Comparison of ENCODE assay signal across 8 cellular contexts in the genomic region with DNA sequence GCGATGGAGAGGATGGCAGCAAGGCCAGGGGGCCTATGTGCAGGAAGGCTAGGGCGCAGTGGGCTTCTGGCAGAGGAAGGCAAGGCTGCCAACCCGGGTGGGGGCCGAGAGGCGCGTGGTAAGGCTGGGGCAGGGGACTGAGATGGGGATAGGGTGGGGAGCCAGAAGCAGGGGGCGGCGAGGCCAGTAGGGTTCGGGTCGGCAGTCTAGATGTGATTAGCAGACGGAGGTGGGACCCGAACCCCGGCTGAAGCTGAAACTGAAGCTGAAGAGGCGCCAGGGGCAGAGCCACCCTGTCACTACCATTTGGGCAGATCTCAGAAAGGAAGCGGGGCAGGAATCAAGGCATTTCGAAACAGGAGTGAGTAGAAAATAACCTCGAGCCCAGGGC. TPM values are rescaled to one million over a fixed set of nuclear protein-coding genes. Genes with fewer than 3 reads are reported as not detected.
DNase-seq lines count a peak whose midpoint lies in the region; ATAC-seq and TF ChIP-seq lines count a peak whose summit lies in the region.

No MANE protein-coding gene starts in this region.

- H3K9me3 ChIP-seq in liver (ENCODE audit: control insufficient read depth in 4 of 4, low read length in 3 of 4), result no peaks in the 10 kb centered on the region

- peaks cover 34% of the 10 kb centered on the region for H3K4me1 Mint-ChIP-seq in central memory CD8-positive, alpha-beta T cell

- peaks cover 4% of the 10 kb centered on the region for H3K36me3 Mint-ChIP-seq in central memory CD8-positive, alpha-beta T cell (ENCODE audit: insufficient read depth)

- TF ChIP-seq RAD21 in liver (IDR thresholded peaks at IDR 0.05), result no peak

- no peaks in the 10 kb centered on the region for H3K9me3 Mint-ChIP-seq in central memory CD8-positive, alpha-beta T cell

- ATAC-seq in GM19025 (IDR thresholded peaks at IDR 0.05; ENCODE audit: low read depth, unreplicated experiment) (peak; percentile 20), HG03175 (IDR thresholded peaks at IDR 0.05; ENCODE audit: unreplicated experiment) (peak; percentile 23), HG03025 (IDR thresholded peaks at IDR 0.05; ENCODE audit: low FRiP score, unreplicated experiment) (no peak)
- ATAC-seq in central memory CD8-positive, alpha-beta T cell (replicated peaks; ENCODE audit: extremely low read depth, poor library complexity, severe bottlenecking), result peak; percentile 38

- 4% methylated on average over 17 of the region's 17 CpGs for WGBS in liver

- no peaks in the 10 kb centered on the region for H3K27me3 ChIP-seq in liver (ENCODE audit: control insufficient read depth in 4 of 4, insufficient read depth in 4 of 4, low read length in 3 of 4)

- peak overlapping the region; percentile 75 to 80 for H3K27ac ChIP-seq in liver (ENCODE audit: low read depth in 1 of 2, low read length in 2 of 2)

- no peak overlapping the region for H3K4me3 Mint-ChIP-seq in central memory CD8-positive, alpha-beta T cell

- no peaks in the 10 kb centered on the region for H3K36me3 ChIP-seq in liver (ENCODE audit: control insufficient read depth in 4 of 4, insufficient read depth in 3 of 4, low read depth in 1 of 4, low read length in 3 of 4)

- TF ChIP-seq CTCF in AG09309 (IDR thresholded peaks at IDR 0.05; ENCODE audit: control insufficient read depth, insufficient read depth, low read depth, low read length, missing control alignments) (no peak), liver (IDR thresholded peaks at IDR 0.05; ENCODE audit: low read depth, low read length, missing input control) (no peak)

- DNase-seq in AG09309 (ENCODE audit: low read depth) (no peak), T-helper 1 cell (peak in 4 of 5 donors; percentile 8 to 39 (median 14))
- DNase-seq in central memory CD8-positive, alpha-beta T cell (ENCODE audit: low spot score in 2 of 2), result peak in 1 of 2 donors; percentile 11
- DNase-seq in stimulated activated CD4-positive, alpha-beta T cell treated with anti-CD3 and anti-CD28 coated beads, TNF-alpha, amount 100 ng/mL, for 24 hours (ENCODE audit: low read depth in 3 of 3), result peak in 2 of 3 experiments; percentile 11 to 29

- no peak overlapping the region for H3K27ac Mint-ChIP-seq in central memory CD8-positive, alpha-beta T cell (ENCODE audit: low read depth)

- peaks cover 0 to 14% (median 13%) of the 10 kb centered on the region in 4 donors for H3K4me1 ChIP-seq in liver (ENCODE audit: control insufficient read depth in 4 of 4, insufficient read depth in 4 of 4, low read length in 3 of 4)

- peak overlapping the region; percentile 85 for H3K4me3 ChIP-seq in AG09309 (ENCODE audit: control insufficient read depth, low read depth, low read length)
- H3K4me3 ChIP-seq in liver (ENCODE audit: low read depth in 1 of 3, low read length in 3 of 3), result peak overlapping the region; percentile 62 to 97 (median 93)

- peak overlapping the region; percentile 45 to 57 for H3K9ac ChIP-seq in liver (ENCODE audit: low read depth in 1 of 2, low read length in 2 of 2)

- H3K27me3 Mint-ChIP-seq in central memory CD8-positive, alpha-beta T cell, result no peaks in the 10 kb centered on the region

TF ChIP-seq in liver, 16 proteins besides CTCF, POLR2A, EP300 and RAD21:
- TF ChIP-seq GABPA (IDR thresholded peaks at IDR 0.05 in 1 of 2, conservative IDR thresholded peaks at IDR 0.05 in 1 of 2) (no peak), ZBTB33 (IDR thresholded peaks at IDR 0.05) (no peak), FOXA2 (IDR thresholded peaks at IDR 0.05) (no peak), TAF1 (conservative IDR thresholded peaks at IDR 0.05) (no peak)

RNA-seq across cellular contexts. Expression of gene TMED8, which starts 0.5 kb away (rescaled TPM):
- 1 to 10 TPM; 6.9 TPM for total RNA-seq in liver
- 1 to 10 TPM; 1.3 to 1.6 TPM for polyA plus RNA-seq in liver

RNA-seq across cellular contexts. Expression of gene SAMD15, which starts 0.8 kb away (rescaled TPM):
- under 1 TPM; 0.19 to 0.50 TPM for total RNA-seq in liver
- under 1 TPM in 1 of 2 donors, not detected in 1; 0.10 TPM for polyA plus RNA-seq in liver

RNA-seq across cellular contexts. Expression of gene NOXRED1, which starts 46.9 kb away (rescaled TPM):
- total RNA-seq in liver, result under 1 TPM; 0.19 to 0.50 TPM
- under 1 TPM; 0.06 to 0.42 TPM for polyA plus RNA-seq in liver

RNA-seq across cellular contexts. Expression of gene GSTZ1, which starts 55.5 kb away (rescaled TPM):
- 100 to 1,000 TPM in 1 of 2 donors, 10 to 100 TPM in 1; 14.9 to 183 TPM for total RNA-seq in liver
- polyA plus RNA-seq in liver, result 10 to 100 TPM; 52.0 to 70.4 TPM

RNA-seq across cellular contexts. Expression of gene POMT2, which starts 55.7 kb away (rescaled TPM):
- total RNA-seq in liver, result 10 to 100 TPM in 1 of 2 donors, 1 to 10 TPM in 1; 5.3 to 13.1 TPM
- polyA plus RNA-seq in liver, result 1 to 10 TPM; 4.8 to 5.2 TPM
